8 cellular contexts compared by ENCODE assay signal in the genomic region with DNA sequence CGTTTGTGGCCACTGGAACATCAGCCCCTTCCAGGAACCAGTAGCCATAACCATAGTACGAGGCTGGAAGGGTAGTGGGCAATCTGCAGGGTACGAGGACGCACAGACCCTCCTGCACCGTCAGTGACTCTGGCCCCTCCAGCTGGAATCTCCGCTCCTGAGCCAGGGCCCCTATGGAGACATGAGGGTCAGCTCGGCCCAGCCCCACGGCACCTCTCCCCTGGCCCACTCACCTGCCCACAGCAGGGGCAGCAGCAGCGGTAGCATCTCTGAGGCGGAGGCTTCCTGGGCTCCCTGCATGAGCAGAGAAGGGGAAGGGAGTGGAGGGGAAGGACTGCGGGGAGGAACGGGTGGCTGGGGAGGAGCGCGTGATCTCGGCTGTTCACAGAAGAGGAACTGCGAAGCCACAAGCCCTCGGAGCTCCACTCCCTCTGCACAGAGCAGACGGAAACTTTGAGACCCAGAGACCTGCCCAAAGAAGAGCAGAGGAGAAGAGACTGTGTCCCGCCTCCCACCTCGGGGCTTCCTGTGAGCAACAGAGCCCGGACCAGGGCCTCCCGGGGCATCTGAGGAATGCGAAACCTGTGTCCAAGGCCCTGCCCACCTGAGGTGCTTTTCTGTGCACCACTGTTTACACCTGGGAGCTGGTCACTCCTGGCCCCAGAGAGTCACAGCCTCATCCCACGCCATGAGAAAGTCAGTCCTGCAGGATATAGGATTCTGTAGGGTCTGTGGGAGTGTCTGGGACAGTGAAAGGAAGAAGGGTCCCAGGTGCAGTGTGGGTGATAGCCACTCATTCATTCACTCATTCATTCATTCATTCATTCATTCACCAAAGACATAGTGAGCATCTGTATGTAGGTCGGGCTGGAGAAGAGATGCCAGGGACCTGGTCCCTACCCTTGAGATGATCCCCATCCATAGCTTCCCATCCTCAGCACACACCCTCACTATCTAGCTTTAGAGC. TPM values are rescaled to one million over a fixed set of nuclear protein-coding genes. Genes with fewer than 3 reads are reported as not detected.
DNase-seq lines count a peak whose midpoint lies in the region; ATAC-seq, FAIRE-seq and TF ChIP-seq lines count a peak whose summit lies in the region.

Gene SIGLEC6, minus strand, starts transcription at position 322 of the 967 bp plus-strand sequence. Its CDS starts 22 bp downstream, at position 300.

- H3K4me3 ChIP-seq in Panc1 (ENCODE audit: low read depth in 2 of 2, low read length in 2 of 2) = no peak within 1 kb of the TSS

- no peaks in the 10 kb centered on the region for H3K4me1 ChIP-seq in Panc1 (ENCODE audit: control insufficient read depth, insufficient read depth, low read length)

- H3K27me3 ChIP-seq in Panc1 (ENCODE audit: control insufficient read depth, insufficient read depth, low read length) = peaks cover 10% of the 10 kb centered on the region

- H3K27ac ChIP-seq in Panc1 (ENCODE audit: low read length) = no peak within 1 kb of the TSS

- no peak for FAIRE-seq in D721Med (lab: Jason Lieb, UNC)

- H3K9me3 ChIP-seq in Panc1 (ENCODE audit: control insufficient read depth, insufficient read depth, low read depth, low read length) = no peaks in the 10 kb centered on the region

- in situ Hi-C loops in Panc1 (cut with HindIII; ENCODE audit: low pct_unique_long_range_greater_than_20kb, low sequenced_read_pairs) = no loop called here

- POLR2A ChIA-PET in Panc1 (lab: Charles Lee) = no interaction called here

- intact Hi-C loops in Panc1 (cut with micrococcal nuclease; ENCODE audit: unreplicated experiment) = no loop called here

- DNase-seq in CMK (ENCODE audit: low read depth) (peak; percentile 63), Panc1 (ENCODE audit: low read depth, low spot score) (no peak), inferior parietal cortex (ENCODE audit: extremely low spot score) (peak; percentile 29), D721Med (ENCODE audit: insufficient read length, low spot score) (no peak), NCI-H1694 treated with DMSO at 0.1 percent for 48 hours (lab: John Stamatoyannopoulos, UW) (no peak)

- CTCF ChIA-PET in Panc1 (lab: Charles Lee) = no interaction called here

- no peaks in the 10 kb centered on the region for H3K36me3 ChIP-seq in Panc1 (ENCODE audit: control insufficient read depth, insufficient read depth, low read length)

- TF ChIP-seq CTCF in Panc1 (IDR thresholded peaks at IDR 0.05) (no peak), D721Med (IDR thresholded peaks at IDR 0.05; ENCODE audit: insufficient read depth, missing control alignments) (no peak)

- BruUV-seq in Panc1 (replicated peaks; lab: Mats Ljungman, UMichigan) = no TSS peak

- ATAC-seq in GM21515 (IDR thresholded peaks at IDR 0.05; ENCODE audit: unreplicated experiment) (peak; percentile 80), Panc1 (peak; percentile 48; the same call in 1 of the 2 replicates), HG03565 (IDR thresholded peaks at IDR 0.05; ENCODE audit: unreplicated experiment) (no peak), GM21390 (IDR thresholded peaks at IDR 0.05; ENCODE audit: unreplicated experiment) (no peak)

RNA-seq across cellular contexts. Expression of gene SIGLEC6, which starts in this region (rescaled TPM):
- total RNA-seq in Panc1 (2021; ENCODE audit: unreplicated experiment) = not detected
- not detected for polyA plus RNA-seq in Panc1 (2012; ENCODE audit: insufficient read length)

Comparison
In these comparisons a context has a peak if more than half of its experiments do, and no peak if none do; other contexts are left out.
1. Peak in ATAC-seq in Panc1; RNA of the gene not detected or under 1 TPM.
2. DNase-seq: peak in CMK (single experiment) and inferior parietal cortex (single experiment); none in Panc1 (single experiment), D721Med (single experiment) and NCI-H1694 treated with DMSO at 0.1 percent for 48 hours (single experiment).